ENCODE assay signal across 8 cellular contexts in genomic region chr18:9334351-9335254, GRCh38. TPM values are rescaled to one million over a fixed set of nuclear protein-coding genes. Genes with fewer than 3 reads are reported as not detected.
DNase-seq lines count a peak whose midpoint lies in the region; ATAC-seq and TF ChIP-seq lines count a peak whose summit lies in the region.

Gene TWSG1, plus strand, starts transcription at chr18:9334773. Its CDS starts 2,457 bp downstream, at chr18:9337230.

- in situ Hi-C loops in KBM-7 (cut with MboI; ENCODE audit: low pct_unique_long_range_greater_than_20kb, low sequenced_read_pairs), result no loop called here

- peaks cover 1 to 31% (median 22%) of the 10 kb centered on the region in 4 donors for H3K4me1 Mint-ChIP-seq in naive thymus-derived CD8-positive, alpha-beta T cell

- no peaks in the 10 kb centered on the region for H4K20me1 ChIP-seq in DND-41 (ENCODE audit: insufficient read depth, low read length)

- peaks cover 0 to 3% (median 0%) of the 10 kb centered on the region in 5 donors for H3K27me3 Mint-ChIP-seq in naive thymus-derived CD8-positive, alpha-beta T cell

- H3K9me3 ChIP-seq in DND-41 (ENCODE audit: insufficient read depth, low read length, severe bottlenecking), result no peaks in the 10 kb centered on the region

- H3K36me3 ChIP-seq in DND-41 (ENCODE audit: insufficient read depth, low read length), result peaks cover 12% of the 10 kb centered on the region; the same call in 1 of the 2 replicates

- POLR2A ChIA-PET in naive thymus-derived CD8-positive, alpha-beta T cell (lab: Charles Lee), result interaction anchor here (0.6 to 2.0 kb wide), 9 partner anchors 15 to 580 kb away, joined by 3 to 24 read pairs (median 6); partner anchors contain the start of genes ANKRD12, NDUFV2 and VAPA

- peaks cover 38% of the 10 kb centered on the region for H3K4me1 ChIP-seq in DND-41 (ENCODE audit: insufficient read depth, low read length)

- peak; percentile 96 for DNase-seq in DND-41
- peak; percentile 84 for DNase-seq in KBM-7
- peak; percentile 93 for DNase-seq in RKO (ENCODE audit: low spot score)
- DNase-seq in activated T-helper 1 cell treated with anti-CD3 and anti-CD28 coated beads, Interleukin-2, amount 50 U/mL, for 16 hours (ENCODE audit: low read depth in 1 of 2, low spot score in 1 of 2), result peak; percentile 83 to 89
- DNase-seq in fibroblast of mammary gland (ENCODE audit: low read depth), result peak; percentile 89
- DNase-seq in naive thymus-derived CD8-positive, alpha-beta T cell, result peak; percentile 88 to 97 (median 93)
- peak; percentile 82 to 93 (median 91) for DNase-seq in stimulated activated naive CD4-positive, alpha-beta T cell (lab: John Stamatoyannopoulos, UW)

- H3K27ac Mint-ChIP-seq in naive thymus-derived CD8-positive, alpha-beta T cell, result peak within 1 kb of the TSS; percentile 69 to 98 (median 94)

- peaks cover 6% of the 10 kb centered on the region for H3K27me3 ChIP-seq in DND-41 (ENCODE audit: insufficient read depth, low read length, poor library complexity)

- H3K36me3 Mint-ChIP-seq in naive thymus-derived CD8-positive, alpha-beta T cell, result peaks cover 0 to 14% (median 3%) of the 10 kb centered on the region in 3 donors

- peak within 1 kb of the TSS; percentile 3; the same call in 1 of the 2 replicates for H3K27ac ChIP-seq in DND-41 (ENCODE audit: low read length)

- H3K4me3 Mint-ChIP-seq in naive thymus-derived CD8-positive, alpha-beta T cell, result peak within 1 kb of the TSS; percentile 83 to 96 (median 90)

- peak within 1 kb of the TSS; percentile 53 for H2AFZ ChIP-seq in DND-41 (ENCODE audit: low read depth, low read length)

- H3K79me2 ChIP-seq in DND-41 (ENCODE audit: insufficient read depth, low read length), result peaks cover 3% of the 10 kb centered on the region; the same call in 1 of the 2 replicates

- H3K4me3 ChIP-seq in DND-41 (ENCODE audit: low read depth in 1 of 2, low read length in 2 of 2) (peak within 1 kb of the TSS; percentile 30 to 61; a peak in 3 of 4 replicates), fibroblast of mammary gland (ENCODE audit: control insufficient read depth, low read depth, low read length) (peak within 1 kb of the TSS; percentile 64)

- ATAC-seq in DND-41 (ENCODE audit: insufficient read depth, low read depth) (peak; percentile 95), GM21717 (IDR thresholded peaks at IDR 0.05; ENCODE audit: unreplicated experiment) (peak; percentile 81)
- peak; percentile 87 to 90 for ATAC-seq in naive thymus-derived CD8-positive, alpha-beta T cell

- no peaks in the 10 kb centered on the region for H3K9me3 Mint-ChIP-seq in naive thymus-derived CD8-positive, alpha-beta T cell

- H3K9ac ChIP-seq in DND-41 (ENCODE audit: low read depth, low read length), result peak within 1 kb of the TSS; percentile 77

- H3K4me2 ChIP-seq in DND-41 (ENCODE audit: insufficient read depth, low read length), result peak within 1 kb of the TSS; percentile 68

- TF ChIP-seq CTCF in DND-41 (IDR thresholded peaks at IDR 0.05; ENCODE audit: borderline replicate concordance, extremely low read depth, low read length, poor library complexity, severe bottlenecking) (peak; percentile 57), fibroblast of mammary gland (conservative IDR thresholded peaks at IDR 0.05; ENCODE audit: control insufficient read depth, insufficient read depth, low read depth, low read length) (no peak)

RNA-seq across cellular contexts. Expression of gene TWSG1, which starts in this region (rescaled TPM):
- total RNA-seq in naive thymus-derived CD8-positive, alpha-beta T cell, result 1 to 10 TPM; 7.7 to 9.8 TPM
- polyA plus RNA-seq in naive thymus-derived CD8-positive, alpha-beta T cell, result 1 to 10 TPM; 4.0 to 6.1 (median 4.9) TPM

Comparison
In these comparisons a context has a peak if more than half of its experiments do, and no peak if none do; other contexts are left out.
1. Peak in every context shown above with its lines: DNase-seq, ATAC-seq, H3K4me3 ChIP-seq and H3K27ac ChIP-seq.